ENCODE assay signal across 18 cellular contexts in genomic region chr7:44224216-44224950, GRCh38. TPM values are rescaled to one million over a fixed set of nuclear protein-coding genes. Genes with fewer than 3 reads are reported as not detected.
DNase-seq lines count a peak whose midpoint lies in the region; ATAC-seq and TF ChIP-seq lines count a peak whose summit lies in the region.
"Had no signal": no experiment of that assay in that cellular context is flagged by ENCODE, and none has a peak within 500 bp of the region (broad histone marks: within the 10 kb centered on the region; RNA-seq: fewer than 3 reads in every experiment).

No MANE protein-coding gene starts in this region.

- DNase-seq in left cardiac atrium: peak; percentile 18
- no peak for DNase-seq in cardiac septum (ENCODE audit: low spot score)
- peak; percentile 11 for DNase-seq in NCI-H524 treated with DMSO at 0.1 percent for 48 hours (lab: John Stamatoyannopoulos, UW)
- peak; percentile 36 for DNase-seq in mammary epithelial cell
- peak; percentile 26 to 62 for DNase-seq in aorta
- DNase-seq in GDM1 (lab: John Stamatoyannopoulos, UW): no peak
- DNase-seq: activated CD4-positive, alpha-beta T cell treated with anti-CD3 and anti-CD28 coated beads, Interleukin-2, amount 50 U/mL, for 4 hours; activated T-cell treated with anti-CD3 and anti-CD28 coated beads, Interleukin-2, amount 50 U/mL, for 48 hours; CD8-positive, alpha-beta T cell; GM23248; mesendoderm; MV-4-11; stimulated activated CD4-positive, alpha-beta T cell treated with anti-CD3 and anti-CD28 coated beads, Interleukin-4, amount 100 ng/mL, for 4 hours had no signal

- H3K9me3 Mint-ChIP-seq in activated T-helper 17 cell treated with anti-CD3 and anti-CD28 coated beads, Interleukin-2, amount 50 U/mL, for 72 hours: no peaks in the 10 kb centered on the region
- H3K9me3 Mint-ChIP-seq: CD8-positive, alpha-beta T cell had no signal

- H3K27me3 Mint-ChIP-seq in activated T-helper 17 cell treated with anti-CD3 and anti-CD28 coated beads, Interleukin-2, amount 50 U/mL, for 72 hours: peaks cover 4% of the 10 kb centered on the region

- BruUV-seq in mammary epithelial cell (replicated peaks; lab: Mats Ljungman, UMichigan): no TSS peak

- H3K36me3 ChIP-seq in mammary epithelial cell (ENCODE audit: insufficient read depth, low read length) (no peaks in the 10 kb centered on the region), aorta (ENCODE audit: control insufficient read depth in 1 of 2, insufficient read depth in 2 of 2, low read length in 1 of 2) (no peaks in the 10 kb centered on the region)
- H3K36me3 ChIP-seq: gastroesophageal sphincter, SJSA1 had no signal

- no peaks in the 10 kb centered on the region for H3K4me1 Mint-ChIP-seq in activated T-helper 17 cell treated with anti-CD3 and anti-CD28 coated beads, Interleukin-2, amount 50 U/mL, for 72 hours

- ATAC-seq in left cardiac atrium (no peak), aorta (ENCODE audit: low FRiP score) (no peak), HG03135 (IDR thresholded peaks at IDR 0.05; ENCODE audit: unreplicated experiment) (no peak)
- ATAC-seq in activated T-helper 17 cell treated with anti-CD3 and anti-CD28 coated beads, Interleukin-2, amount 50 U/mL, for 72 hours (replicated peaks): no peak
- ATAC-seq: CD8-positive, alpha-beta T cell; gastroesophageal sphincter had no signal

- H3K9ac ChIP-seq in mammary epithelial cell (ENCODE audit: insufficient read depth, low read length): no peak overlapping the region
- H3K9ac ChIP-seq: GM23248 had no signal

- H3K4me2 ChIP-seq in mammary epithelial cell (ENCODE audit: insufficient read depth, low read depth, low read length): peak overlapping the region; percentile 71

- H3K4me3 ChIP-seq in mammary epithelial cell (replicated peaks in 1 of 3; ENCODE audit: insufficient read depth in 1 of 3, low read depth in 2 of 3, low read length in 3 of 3) (no peak overlapping the region), aorta (ENCODE audit: low read length in 2 of 2) (no peak overlapping the region)
- H3K4me3 ChIP-seq: gastroesophageal sphincter, GM23248, SJSA1, tibial nerve had no signal

- H3K9me3 ChIP-seq in mammary epithelial cell (replicated peaks; ENCODE audit: insufficient read depth, low read length): no peaks in the 10 kb centered on the region
- H3K9me3 ChIP-seq in aorta (ENCODE audit: control insufficient read depth, low read length): no peaks in the 10 kb centered on the region
- H3K9me3 ChIP-seq: SJSA1 had no signal

- CTCF ChIA-PET in mammary epithelial cell (lab: Charles Lee; ENCODE audit: low non-redundant PET): interaction anchor here (0.6 to 0.8 kb wide), 2 partner anchors 12 to 661 kb away, joined by 4 to 5 read pairs; partner anchors contain the start of gene PURB

- TF ChIP-seq CTCF in mammary epithelial cell (conservative IDR thresholded peaks at IDR 0.05 in 1 of 2, IDR thresholded peaks at IDR 0.05 in 1 of 2; ENCODE audit: extremely low read depth in 1 of 2, insufficient read depth in 1 of 2, low read depth in 1 of 2, low read length in 2 of 2): no peak

- H3K27me3 ChIP-seq in mammary epithelial cell (ENCODE audit: insufficient read depth, low read length) (no peaks in the 10 kb centered on the region), aorta (ENCODE audit: control insufficient read depth in 1 of 2, insufficient read depth in 2 of 2, low read length in 1 of 2) (no peaks in the 10 kb centered on the region)

- no peak overlapping the region for H3K27ac Mint-ChIP-seq in activated T-helper 17 cell treated with anti-CD3 and anti-CD28 coated beads, Interleukin-2, amount 50 U/mL, for 72 hours
- H3K27ac Mint-ChIP-seq: CD8-positive, alpha-beta T cell had no signal

- peak overlapping the region; percentile 69 for H2AFZ ChIP-seq in mammary epithelial cell (ENCODE audit: low read depth, low read length)
- H2AFZ ChIP-seq: GM23248 had no signal

- no peaks in the 10 kb centered on the region for H4K20me1 ChIP-seq in mammary epithelial cell (ENCODE audit: insufficient read depth, low read length)

- H3K4me1 ChIP-seq in mammary epithelial cell (ENCODE audit: insufficient read depth, low read length) (peaks cover 24% of the 10 kb centered on the region), aorta (ENCODE audit: control insufficient read depth in 1 of 2, insufficient read depth in 2 of 2, low read length in 2 of 2) (no peaks in the 10 kb centered on the region)
- H3K4me1 ChIP-seq: gastroesophageal sphincter, tibial nerve had no signal

- no peaks in the 10 kb centered on the region for H3K79me2 ChIP-seq in mammary epithelial cell (ENCODE audit: insufficient read depth, low read length)

- dilution Hi-C loops in mammary epithelial cell (cut with HindIII; ENCODE audit: low sequenced_read_pairs): no loop called here

- no peak overlapping the region for H3K4me3 Mint-ChIP-seq in activated T-helper 17 cell treated with anti-CD3 and anti-CD28 coated beads, Interleukin-2, amount 50 U/mL, for 72 hours
- H3K4me3 Mint-ChIP-seq: CD8-positive, alpha-beta T cell had no signal

- 40% methylated on average over 5 of the region's 14 CpGs for WGBS in mammary epithelial cell (ENCODE audit: low coverage, missing lambda C conversion rate)
- 64 to 72% methylated on average over 13 to 14 of the region's 14 CpGs for WGBS in aorta, 2 donors

- intact Hi-C loops in left cardiac atrium (cut with DNase I): no loop called here
- intact Hi-C loops in cardiac septum (cut with DNase I): no loop called here
- intact Hi-C loops in mammary epithelial cell (cut with micrococcal nuclease): no loop called here
- intact Hi-C loops in aorta (cut with DNase I): no loop called here

- H3K27ac ChIP-seq in mammary epithelial cell (ENCODE audit: insufficient read depth, low read depth, low read length): no peak overlapping the region
- no peak overlapping the region for H3K27ac ChIP-seq in aorta (ENCODE audit: low read depth in 1 of 2, low read length in 2 of 2)
- H3K27ac ChIP-seq: gastroesophageal sphincter, GM23248, SJSA1, tibial nerve had no signal

- no peaks in the 10 kb centered on the region for H3K36me3 Mint-ChIP-seq in activated T-helper 17 cell treated with anti-CD3 and anti-CD28 coated beads, Interleukin-2, amount 50 U/mL, for 72 hours (ENCODE audit: low read depth)
- H3K36me3 Mint-ChIP-seq: CD8-positive, alpha-beta T cell had no signal

- in situ Hi-C loops in mammary epithelial cell (cut with MboI; ENCODE audit: low sequenced_read_pairs in 2 of 2): loop anchor here in 1 of 2 donors (25.0 kb wide), 1 partner anchor 338 kb away; the partner anchor contains the start of gene DDX56

RNA-seq across cellular contexts. Expression of gene YKT6, which starts 23.6 kb away (rescaled TPM):
- total RNA-seq in left cardiac atrium (10 to 100 TPM; 51.5 to 62.1 TPM), cardiac septum (56.1 TPM), mammary epithelial cell (100 to 1,000 TPM; 105 to 133 TPM), aorta (10 to 100 TPM; 55.4 to 73.1 TPM)
- polyA plus RNA-seq in mammary epithelial cell (105 TPM), aorta (10 to 100 TPM; 47.2 to 53.2 TPM)
- 218 TPM for polyA minus RNA-seq in mammary epithelial cell
- total RNA-seq in activated T-helper 17 cell treated with anti-CD3 and anti-CD28 coated beads, Interleukin-2, amount 50 U/mL, for 72 hours: 10 to 100 TPM; 34.4 to 66.8 TPM

RNA-seq across cellular contexts. Expression of gene GCK, which starts 35.1 kb away (rescaled TPM):
- total RNA-seq in left cardiac atrium (1 to 10 TPM; 3.1 to 5.6 TPM), cardiac septum (3.7 TPM), mammary epithelial cell (not detected), aorta (1 to 10 TPM; 1.2 to 1.9 TPM)
- polyA plus RNA-seq in mammary epithelial cell (not detected), aorta (1 to 10 TPM; 2.1 to 6.6 TPM)
- polyA minus RNA-seq in mammary epithelial cell: not detected
- 1 to 10 TPM in 1 of 2 donors, under 1 TPM in 1; 0.58 to 1.2 TPM for total RNA-seq in activated T-helper 17 cell treated with anti-CD3 and anti-CD28 coated beads, Interleukin-2, amount 50 U/mL, for 72 hours

Comparison
In these comparisons a context has a peak if more than half of its experiments do, and no peak if none do; other contexts are left out.
1. DNase-seq: peak in left cardiac atrium (single experiment), NCI-H524 treated with DMSO at 0.1 percent for 48 hours (single experiment), mammary epithelial cell (single experiment) and aorta (2 of 2); none in cardiac septum (single experiment) and GDM1 (single experiment).